ENCODE assay signal across 8 cellular contexts in genomic region chr11:63838682-63839507, GRCh38.
DNase-seq lines count a peak whose midpoint lies in the region; ATAC-seq lines count a peak whose summit lies in the region.

MARK2 (plus strand) TSS chr11:63839110; CDS start chr11:63839507, 397 bp downstream.

- peak within 1 kb of the TSS; percentile 92 to 99 (median 98) for H3K4me2 ChIP-seq in BLaER1 treated with 17β-estradiol and CSF1 and Interleukin-3, amounts not matched to agents 10 nM and 100 nM

- H3K9me3 ChIP-seq in BLaER1 treated with 17β-estradiol and CSF1 and Interleukin-3, amounts not matched to agents 10 nM and 100 nM (replicated peaks in 1 of 11), result no peaks in the 10 kb centered on the region

- peak within 1 kb of the TSS; percentile 80 to 100 (median 98) for H3K4me3 ChIP-seq in BLaER1 treated with 17β-estradiol and CSF1 and Interleukin-3, amounts not matched to agents 10 nM and 100 nM

- H3K27me3 ChIP-seq in BLaER1 treated with 17β-estradiol and CSF1 and Interleukin-3, amounts not matched to agents 10 nM and 100 nM, result no peaks in the 10 kb centered on the region

- ATAC-seq in GM19351 (IDR thresholded peaks at IDR 0.05; ENCODE audit: unreplicated experiment), result peak; percentile 75
- ATAC-seq in HG03521 (IDR thresholded peaks at IDR 0.05; ENCODE audit: unreplicated experiment), result peak; percentile 76

- peaks cover 58 to 71% (median 65%) of the 10 kb centered on the region in 10 experiments for H3K4me1 ChIP-seq in BLaER1 treated with 17β-estradiol and CSF1 and Interleukin-3, amounts not matched to agents 10 nM and 100 nM

- H3K9ac ChIP-seq in BLaER1 treated with 17β-estradiol and CSF1 and Interleukin-3, amounts not matched to agents 10 nM and 100 nM, result peak within 1 kb of the TSS; percentile 95 to 98 (median 96)

- peaks cover 0 to 30% (median 21%) of the 10 kb centered on the region in 11 experiments; a peak in 16 of 22 replicates for H3K36me3 ChIP-seq in BLaER1 treated with 17β-estradiol and CSF1 and Interleukin-3, amounts not matched to agents 10 nM and 100 nM

- peak; percentile 100 for DNase-seq in NCI-H748 (lab: John Stamatoyannopoulos, UW; ENCODE audit: unreplicated experiment)
- peak; percentile 100 for DNase-seq in activated CD4-positive, alpha-beta T cell treated with anti-CD3 and anti-CD28 coated beads, Interleukin-2, amount 50 U/mL, for 1 hour
- DNase-seq in cortex of kidney (lab: John Stamatoyannopoulos, UW), result peak; percentile 97
- DNase-seq in left kidney (ENCODE audit: low read depth, low spot score), result peak; percentile 99
- peak; percentile 100 for DNase-seq in stimulated activated CD4-positive, alpha-beta T cell treated with anti-CD3 and anti-CD28 coated beads, Interleukin-2, amount 100 ng/mL, for 24 hours

- peaks cover 42 to 67% (median 54%) of the 10 kb centered on the region in 11 experiments for H4K20me1 ChIP-seq in BLaER1 treated with 17β-estradiol and CSF1 and Interleukin-3, amounts not matched to agents 10 nM and 100 nM

- peak within 1 kb of the TSS; percentile 87 to 96 (median 93) for H3K27ac ChIP-seq in BLaER1 treated with 17β-estradiol and CSF1 and Interleukin-3, amounts not matched to agents 10 nM and 100 nM

Comparison
In these comparisons a context has a peak if more than half of its experiments do, and no peak if none do; other contexts are left out.
1. Peak in every context shown above with its lines: DNase-seq, ATAC-seq, H3K4me3 ChIP-seq and H3K27ac ChIP-seq.